8 cellular contexts compared by ENCODE assay signal in the genomic region with DNA sequence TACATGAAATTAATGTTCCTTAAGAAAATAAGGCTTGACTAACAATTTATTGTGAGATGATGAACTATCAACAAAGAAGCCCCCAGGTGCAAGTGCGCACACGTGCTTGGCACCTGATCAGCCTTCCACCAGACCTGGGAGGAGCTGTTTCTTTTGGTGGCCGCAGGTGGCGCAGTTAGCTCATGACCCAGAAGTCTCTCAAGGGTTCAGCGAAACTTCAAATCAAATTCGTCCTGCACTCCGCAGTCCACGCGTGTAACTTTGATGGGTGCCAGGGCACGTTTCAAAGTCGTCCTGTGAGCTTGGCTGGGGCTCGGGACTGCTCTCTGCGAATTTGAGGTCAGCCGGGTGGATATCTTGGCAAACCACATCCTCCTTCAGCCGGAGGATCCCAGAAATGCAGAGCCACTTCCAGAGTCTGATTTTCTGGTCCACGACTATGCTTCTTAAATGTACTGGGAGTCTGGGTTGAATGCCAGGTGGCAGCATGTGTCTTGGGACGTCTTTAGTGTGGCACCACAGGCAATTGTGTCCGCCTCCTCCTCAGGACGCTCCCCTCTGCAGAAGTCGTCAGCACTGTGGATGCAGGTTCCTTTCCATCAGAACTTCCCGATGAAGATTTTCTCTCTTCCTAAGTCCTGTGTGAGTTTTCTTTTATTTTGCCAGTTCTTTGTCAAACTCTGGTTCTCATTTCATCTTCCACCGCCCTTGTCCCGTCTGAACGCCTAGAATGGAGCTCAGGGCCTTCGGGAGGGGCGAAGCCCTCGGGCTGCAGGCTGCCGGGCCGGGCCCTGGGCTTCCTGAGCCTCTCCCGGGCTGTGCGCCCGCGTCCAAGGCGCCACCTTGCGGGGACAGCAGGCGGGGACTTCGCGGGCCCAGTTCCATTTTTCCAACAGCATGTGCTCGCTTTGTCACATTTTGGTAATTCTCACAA.
DNase-seq lines count a peak whose midpoint lies in the region; ATAC-seq and TF ChIP-seq lines count a peak whose summit lies in the region.

No MANE protein-coding gene starts in this region.

- peaks cover 4% of the 10 kb centered on the region for H3K27me3 Mint-ChIP-seq in GM23338 (ENCODE audit: insufficient read depth, low read depth, poor library complexity)

- H3K9me3 ChIP-seq in heart left ventricle = peaks cover 0 to 15% (median 5%) of the 10 kb centered on the region in 12 donors

- 0 out of 3 replicates have a peak, but pooled peaks cover 2% of the 10 kb centered on the region for H3K4me1 Mint-ChIP-seq in GM23338

- H3K4me2 ChIP-seq in GM23338 = 0 out of 2 replicates have a peak overlapping the region, but pooled peaks have one; percentile 61

- 0 out of 2 replicates have a peak, but pooled peaks cover 3% of the 10 kb centered on the region for H3K27me3 ChIP-seq in GM23338 (ENCODE audit: insufficient read depth)
- no peaks in the 10 kb centered on the region for H3K27me3 ChIP-seq in heart left ventricle

- TF ChIP-seq POLR2A in heart left ventricle (IDR thresholded peaks at IDR 0.05) = no peak

- no peaks in the 10 kb centered on the region; the same call in 2 of the 3 replicates for H3K36me3 Mint-ChIP-seq in GM23338 (ENCODE audit: low read depth)

- no peaks in the 10 kb centered on the region for H3K4me1 ChIP-seq in GM23338 (ENCODE audit: insufficient read depth)
- peaks cover 0 to 4% (median 0%) of the 10 kb centered on the region in 12 donors for H3K4me1 ChIP-seq in heart left ventricle

- DNase-seq in GM23338 (ENCODE audit: low spot score) = peak; percentile 85
- DNase-seq in activated T-cell treated with anti-CD3 and anti-CD28 coated beads for 4 hours = peak; percentile 10
- DNase-seq in heart left ventricle = peak in 4 of 5 donors; percentile 31 to 45 (median 36)
- peak; percentile 27 to 34 for DNase-seq in stimulated activated CD4-positive, alpha-beta T cell treated with anti-CD3 and anti-CD28 coated beads, Interleukin-1b, Interleukin-23, amount 100 ng/mL, for 4 hours (ENCODE audit: low read depth in 2 of 2)
- no peak for DNase-seq in GF-D8 (lab: John Stamatoyannopoulos, UW)
- no peak for DNase-seq in NCI-H524 treated with DMSO at 0.1 percent for 48 hours (lab: John Stamatoyannopoulos, UW)

- TF ChIP-seq CTCF in GM23338 (conservative IDR thresholded peaks at IDR 0.05; ENCODE audit: low read depth in 2 of 2) (peak; percentile 83 to 85), heart left ventricle (IDR thresholded peaks at IDR 0.05) (peak; percentile 41 to 77 (median 52))

- 58 to 64% (median 61%) methylated on average over 36 to 39 of the region's 39 CpGs for WGBS in heart left ventricle, 4 donors

- H3K36me3 ChIP-seq in GM23338 (ENCODE audit: insufficient read depth) = no peaks in the 10 kb centered on the region
- no peaks in the 10 kb centered on the region for H3K36me3 ChIP-seq in heart left ventricle

- no peaks in the 10 kb centered on the region for H3K9me2 ChIP-seq in GM23338 (ENCODE audit: insufficient read depth)

- no peak overlapping the region for H3K27ac Mint-ChIP-seq in GM23338

- H3K4me3 ChIP-seq in GM23338 (peak overlapping the region; percentile 31; the same call in 1 of the 2 replicates), heart left ventricle (peak overlapping the region in 5 of 12 donors; percentile 8 to 33 (median 20))

- H4K20me1 ChIP-seq in GM23338 (replicated peaks; ENCODE audit: insufficient read depth) = no peaks in the 10 kb centered on the region

- H3K9me3 Mint-ChIP-seq in GM23338 = peaks cover 5% of the 10 kb centered on the region; the same call in 1 of the 3 replicates

- no peaks in the 10 kb centered on the region for H3F3A ChIP-seq in GM23338 (replicated peaks; ENCODE audit: low read depth)

- peak overlapping the region; percentile 89 for H2AFZ ChIP-seq in GM23338

- intact Hi-C loops in heart left ventricle (cut with DNase I) = loop anchor here in 5 of 10 donors (10.0 kb wide), 2 partner anchors 70 to 80 kb away; no protein-coding TSS in a partner anchor

- ATAC-seq in GM23338 (peak; percentile 100), heart left ventricle (peak in 3 of 4 donors; percentile 58 to 78 (median 72)), GM18870 (IDR thresholded peaks at IDR 0.05; ENCODE audit: unreplicated experiment) (no peak), HG03439 (IDR thresholded peaks at IDR 0.05; ENCODE audit: unreplicated experiment) (no peak)

- H3K79me2 ChIP-seq in GM23338 (replicated peaks; ENCODE audit: insufficient read depth) = no peaks in the 10 kb centered on the region

- no peak overlapping the region for H3K4me3 Mint-ChIP-seq in GM23338

- no peak overlapping the region for H3K27ac ChIP-seq in GM23338 (ENCODE audit: low read depth)
- H3K27ac ChIP-seq in heart left ventricle = no peak overlapping the region

TF ChIP-seq in GM23338, 12 proteins besides CTCF, POLR2A, EP300 and RAD21:
- TF ChIP-seq, protein P1, sequence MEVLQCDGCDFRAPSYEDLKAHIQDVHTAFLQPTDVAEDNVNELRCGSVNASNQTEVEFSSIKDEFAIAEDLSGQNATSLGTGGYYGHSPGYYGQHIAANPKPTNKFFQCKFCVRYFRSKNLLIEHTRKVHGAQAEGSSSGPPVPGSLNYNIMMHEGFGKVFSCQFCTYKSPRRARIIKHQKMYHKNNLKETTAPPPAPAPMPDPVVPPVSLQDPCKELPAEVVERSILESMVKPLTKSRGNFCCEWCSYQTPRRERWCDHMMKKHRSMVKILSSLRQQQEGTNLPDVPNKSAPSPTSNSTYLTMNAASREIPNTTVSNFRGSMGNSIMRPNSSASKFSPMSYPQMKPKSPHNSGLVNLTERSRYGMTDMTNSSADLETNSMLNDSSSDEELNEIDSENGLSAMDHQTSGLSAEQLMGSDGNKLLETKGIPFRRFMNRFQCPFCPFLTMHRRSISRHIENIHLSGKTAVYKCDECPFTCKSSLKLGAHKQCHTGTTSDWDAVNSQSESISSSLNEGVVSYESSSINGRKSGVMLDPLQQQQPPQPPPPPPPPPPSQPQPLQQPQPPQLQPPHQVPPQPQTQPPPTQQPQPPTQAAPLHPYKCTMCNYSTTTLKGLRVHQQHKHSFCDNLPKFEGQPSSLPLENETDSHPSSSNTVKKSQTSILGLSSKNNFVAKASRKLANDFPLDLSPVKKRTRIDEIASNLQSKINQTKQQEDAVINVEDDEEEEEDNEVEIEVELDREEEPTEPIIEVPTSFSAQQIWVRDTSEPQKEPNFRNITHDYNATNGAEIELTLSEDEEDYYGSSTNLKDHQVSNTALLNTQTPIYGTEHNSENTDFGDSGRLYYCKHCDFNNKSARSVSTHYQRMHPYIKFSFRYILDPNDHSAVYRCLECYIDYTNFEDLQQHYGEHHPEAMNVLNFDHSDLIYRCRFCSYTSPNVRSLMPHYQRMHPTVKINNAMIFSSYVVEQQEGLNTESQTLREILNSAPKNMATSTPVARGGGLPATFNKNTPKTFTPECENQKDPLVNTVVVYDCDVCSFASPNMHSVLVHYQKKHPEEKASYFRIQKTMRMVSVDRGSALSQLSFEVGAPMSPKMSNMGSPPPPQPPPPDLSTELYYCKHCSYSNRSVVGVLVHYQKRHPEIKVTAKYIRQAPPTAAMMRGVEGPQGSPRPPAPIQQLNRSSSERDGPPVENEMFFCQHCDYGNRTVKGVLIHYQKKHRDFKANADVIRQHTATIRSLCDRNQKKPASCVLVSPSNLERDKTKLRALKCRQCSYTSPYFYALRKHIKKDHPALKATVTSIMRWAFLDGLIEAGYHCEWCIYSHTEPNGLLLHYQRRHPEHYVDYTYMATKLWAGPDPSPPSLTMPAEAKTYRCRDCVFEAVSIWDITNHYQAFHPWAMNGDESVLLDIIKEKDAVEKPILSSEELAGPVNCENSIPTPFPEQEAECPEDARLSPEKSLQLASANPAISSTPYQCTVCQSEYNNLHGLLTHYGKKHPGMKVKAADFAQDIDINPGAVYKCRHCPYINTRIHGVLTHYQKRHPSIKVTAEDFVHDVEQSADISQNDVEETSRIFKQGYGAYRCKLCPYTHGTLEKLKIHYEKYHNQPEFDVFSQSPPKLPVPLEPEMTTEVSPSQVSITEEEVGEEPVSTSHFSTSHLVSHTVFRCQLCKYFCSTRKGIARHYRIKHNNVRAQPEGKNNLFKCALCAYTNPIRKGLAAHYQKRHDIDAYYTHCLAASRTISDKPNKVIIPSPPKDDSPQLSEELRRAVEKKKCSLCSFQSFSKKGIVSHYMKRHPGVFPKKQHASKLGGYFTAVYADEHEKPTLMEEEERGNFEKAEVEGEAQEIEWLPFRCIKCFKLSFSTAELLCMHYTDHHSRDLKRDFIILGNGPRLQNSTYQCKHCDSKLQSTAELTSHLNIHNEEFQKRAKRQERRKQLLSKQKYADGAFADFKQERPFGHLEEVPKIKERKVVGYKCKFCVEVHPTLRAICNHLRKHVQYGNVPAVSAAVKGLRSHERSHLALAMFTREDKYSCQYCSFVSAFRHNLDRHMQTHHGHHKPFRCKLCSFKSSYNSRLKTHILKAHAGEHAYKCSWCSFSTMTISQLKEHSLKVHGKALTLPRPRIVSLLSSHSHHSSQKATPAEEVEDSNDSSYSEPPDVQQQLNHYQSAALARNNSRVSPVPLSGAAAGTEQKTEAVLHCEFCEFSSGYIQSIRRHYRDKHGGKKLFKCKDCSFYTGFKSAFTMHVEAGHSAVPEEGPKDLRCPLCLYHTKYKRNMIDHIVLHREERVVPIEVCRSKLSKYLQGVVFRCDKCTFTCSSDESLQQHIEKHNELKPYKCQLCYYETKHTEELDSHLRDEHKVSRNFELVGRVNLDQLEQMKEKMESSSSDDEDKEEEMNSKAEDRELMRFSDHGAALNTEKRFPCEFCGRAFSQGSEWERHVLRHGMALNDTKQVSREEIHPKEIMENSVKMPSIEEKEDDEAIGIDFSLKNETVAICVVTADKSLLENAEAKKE (CRISPR knock-in tag; IDR thresholded peaks at IDR 0.05) = 0 out of 2 replicates have a peak, but pooled peaks have one; percentile 23
- TF ChIP-seq EZH2phosphoT487 (IDR thresholded peaks at IDR 0.05; ENCODE audit: unreplicated experiment) (no peak), ZNF331 (CRISPR knock-in tag; IDR thresholded peaks at IDR 0.05; ENCODE audit: low read depth) (no peak), CREB1 (CRISPR knock-in tag; IDR thresholded peaks at IDR 0.05; ENCODE audit: low read depth) (peak; percentile 50; the same call in 1 of the 2 replicates), ZNF114 (CRISPR knock-in tag; IDR thresholded peaks at IDR 0.05) (peak; percentile 79; the same call in 1 of the 2 replicates), EZH2 (IDR thresholded peaks at IDR 0.05; ENCODE audit: low read depth, unreplicated experiment) (no peak)

Comparison
In these comparisons a context has a peak if more than half of its experiments do, and no peak if none do; other contexts are left out.
1. ATAC-seq: peak in GM23338 (single experiment) and heart left ventricle (3 of 4); none in GM18870 (single experiment) and HG03439 (single experiment).
2. DNase-seq: peak in GM23338 (single experiment), activated T-cell treated with anti-CD3 and anti-CD28 coated beads for 4 hours (single experiment), heart left ventricle (4 of 5) and stimulated activated CD4-positive, alpha-beta T cell treated with anti-CD3 and anti-CD28 coated beads, Interleukin-1b, Interleukin-23, amount 100 ng/mL, for 4 hours (2 of 2); none in GF-D8 (single experiment) and NCI-H524 treated with DMSO at 0.1 percent for 48 hours (single experiment).